In genomic region chr16:30378236-30379164, GRCh38 we compare ENCODE assay signal across 1 cellular context.
A peak's percentile ranks its signal among the peaks of the same experiment; 100 is the strongest.
TF ChIP-seq lines count a peak whose summit lies in the region.

No MANE protein-coding gene starts in this region.

TF ChIP-seq in HepG2, 621 proteins besides CTCF, POLR2A, EP300 and RAD21 (continued from another document and continues in another):
- TF ChIP-seq MLXIP (CRISPR knock-in tag; IDR thresholded peaks at IDR 0.05; ENCODE audit: borderline replicate concordance) (0 out of 2 replicates have a peak, but pooled peaks have one; percentile 21), TBL1XR1 (IDR thresholded peaks at IDR 0.05; ENCODE audit: borderline replicate concordance, low read length, partially characterized antibody) (no peak), ZNF431 (CRISPR knock-in tag; IDR thresholded peaks at IDR 0.05; ENCODE audit: borderline replicate concordance, low read depth) (no peak), ZNF451 (CRISPR knock-in tag; IDR thresholded peaks at IDR 0.05) (peak; percentile 93), SIN3A (IDR thresholded peaks at IDR 0.05; ENCODE audit: borderline replicate concordance, low read depth, low read length) (peak; percentile 42; the same call in 1 of the 2 replicates), RCOR2 (CRISPR knock-in tag; IDR thresholded peaks at IDR 0.05) (no peak), PRDM4 (CRISPR knock-in tag; IDR thresholded peaks at IDR 0.05; ENCODE audit: borderline replicate concordance) (no peak), ZNF468 (CRISPR knock-in tag; IDR thresholded peaks at IDR 0.05) (peak; percentile 68; the same call in 1 of the 2 replicates), ZSCAN21 (CRISPR knock-in tag; IDR thresholded peaks at IDR 0.05; ENCODE audit: borderline replicate concordance) (peak; percentile 87), NR3C1 (CRISPR knock-in tag; IDR thresholded peaks at IDR 0.05) (0 out of 2 replicates have a peak, but pooled peaks have one; percentile 38), ZNF780A (CRISPR knock-in tag; IDR thresholded peaks at IDR 0.05) (no peak), HNRNPUL1 (IDR thresholded peaks at IDR 0.05; ENCODE audit: low read depth, low read length) (no peak), ONECUT2 (CRISPR knock-in tag; IDR thresholded peaks at IDR 0.05) (0 out of 2 replicates have a peak, but pooled peaks have one; percentile 16), TFAP4 (IDR thresholded peaks at IDR 0.05; ENCODE audit: borderline replicate concordance, low read depth) (peak; percentile 64; the same call in 1 of the 2 replicates), ARID2 (CRISPR knock-in tag; IDR thresholded peaks at IDR 0.05; ENCODE audit: borderline replicate concordance) (peak; percentile 75; the same call in 1 of the 2 replicates), TRIM24 (CRISPR knock-in tag; IDR thresholded peaks at IDR 0.05) (no peak), NCOR1 (IDR thresholded peaks at IDR 0.05; ENCODE audit: borderline replicate concordance, low read length) (peak; percentile 24; the same call in 1 of the 2 replicates), NFAT5 (CRISPR knock-in tag; IDR thresholded peaks at IDR 0.05) (0 out of 2 replicates have a peak, but pooled peaks have one; percentile 56), ZNF572 (CRISPR knock-in tag; IDR thresholded peaks at IDR 0.05) (peak; percentile 95), RNF2 (conservative IDR thresholded peaks at IDR 0.05; ENCODE audit: low read depth) (peak; percentile 34; the same call in 1 of the 2 replicates), ZNF652 (CRISPR knock-in tag; IDR thresholded peaks at IDR 0.05; ENCODE audit: borderline replicate concordance, low read depth) (peak; percentile 18; the same call in 1 of the 2 replicates), ZNF788 (CRISPR knock-in tag; IDR thresholded peaks at IDR 0.05; ENCODE audit: borderline replicate concordance) (peak; percentile 12), ATF5 (CRISPR knock-in tag; IDR thresholded peaks at IDR 0.05; ENCODE audit: low read depth) (peak; percentile 78; the same call in 1 of the 2 replicates), ZNF776 (CRISPR knock-in tag; IDR thresholded peaks at IDR 0.05) (peak; percentile 75; the same call in 1 of the 2 replicates), ZNF10 (CRISPR knock-in tag; IDR thresholded peaks at IDR 0.05; ENCODE audit: borderline replicate concordance, low read depth) (no peak), MNT (IDR thresholded peaks at IDR 0.05) (peak; percentile 12; the same call in 1 of the 2 replicates), ZBTB40 (IDR thresholded peaks at IDR 0.05) (no peak), ZBTB40 (CRISPR knock-in tag; IDR thresholded peaks at IDR 0.05) (peak; percentile 25; the same call in 1 of the 2 replicates), CHD4 (IDR thresholded peaks at IDR 0.05; ENCODE audit: borderline replicate concordance, low read length) (no peak; the same call in 1 of the 2 replicates), ZNF563 (CRISPR knock-in tag; IDR thresholded peaks at IDR 0.05) (peak; percentile 44; the same call in 1 of the 2 replicates), ZIK1 (CRISPR knock-in tag; IDR thresholded peaks at IDR 0.05; ENCODE audit: borderline replicate concordance, low read depth) (peak; percentile 86), JUND (CRISPR knock-in tag; IDR thresholded peaks at IDR 0.05) (peak; percentile 82), ZNF225 (CRISPR knock-in tag; IDR thresholded peaks at IDR 0.05) (no peak), ZNF616 (CRISPR knock-in tag; IDR thresholded peaks at IDR 0.05; ENCODE audit: low read depth) (peak; percentile 63; the same call in 1 of the 2 replicates)
